16 cellular contexts compared by ENCODE assay signal in the genomic region with DNA sequence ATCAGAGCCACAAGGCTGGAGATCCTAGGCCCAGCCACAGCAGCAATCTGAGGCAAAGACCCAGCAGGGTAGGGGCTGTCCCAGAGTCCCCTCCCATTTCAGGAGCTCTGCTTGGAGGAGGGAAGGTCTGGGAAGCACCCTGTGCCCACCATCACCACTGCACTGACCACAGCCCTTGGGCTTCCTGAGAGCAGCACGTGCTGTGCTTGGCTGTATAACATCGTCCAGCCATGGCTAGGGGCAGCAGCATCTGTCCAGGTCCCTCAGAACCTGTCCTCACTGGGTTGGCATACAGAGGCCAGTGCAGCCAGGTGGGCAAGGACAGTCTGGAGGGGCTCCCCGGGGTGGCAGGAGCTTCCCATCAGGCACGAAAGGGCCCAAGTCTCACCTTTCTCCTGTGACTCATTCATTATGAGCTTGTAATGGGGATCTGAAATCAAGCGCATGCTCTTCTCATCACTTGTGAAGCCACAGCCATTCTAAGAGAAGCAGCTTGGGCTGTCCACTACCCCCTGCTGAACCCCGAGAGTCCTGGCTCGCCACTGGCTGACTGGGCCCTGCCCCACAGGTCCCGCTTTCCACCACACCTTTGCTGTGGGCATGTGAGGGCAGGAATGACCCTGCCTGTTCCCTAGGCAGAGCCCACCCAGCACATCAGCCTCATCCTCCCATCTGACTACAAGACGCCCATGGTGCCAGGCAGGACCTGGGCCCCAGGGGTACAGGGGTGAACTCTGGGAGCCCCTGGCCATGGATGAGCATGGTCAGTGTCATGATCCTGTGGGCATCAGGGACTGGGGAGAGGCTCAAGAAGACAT.
DNase-seq lines count a peak whose midpoint lies in the region; ATAC-seq and TF ChIP-seq lines count a peak whose summit lies in the region.
"Had no signal": no experiment of that assay in that cellular context is flagged by ENCODE, and none has a peak within 500 bp of the region (broad histone marks: within the 10 kb centered on the region; RNA-seq: fewer than 3 reads in every experiment).

No MANE protein-coding gene starts in this region.

- H3K4me3 Mint-ChIP-seq in activated naive CD4-positive, alpha-beta T cell treated with anti-CD3 and anti-CD28 coated beads, Interleukin-2, amount 10 ng/mL, durations not matched to agents 7 days and 5 days, result no peak overlapping the region
- H3K4me3 Mint-ChIP-seq in activated T-helper 17 cell treated with anti-CD3 and anti-CD28 coated beads, Interleukin-2, amount 50 U/mL, for 72 hours, result no peak overlapping the region
- no peak overlapping the region for H3K4me3 Mint-ChIP-seq in stimulated activated memory B cell treated with anti-CD40 and anti-IgM and Interleukin-4, amounts not matched to agents 10 μg/mL and 1 μg/mL and 100 μg/mL, for 72 hours
- no peak overlapping the region for H3K4me3 Mint-ChIP-seq in mesothelial cell of epicardium
- no peak overlapping the region for H3K4me3 Mint-ChIP-seq in stimulated activated naive CD8-positive, alpha-beta T cell treated with anti-CD3 and anti-CD28 coated beads, Interleukin-15, amount 100 ng/mL, for 72 hours

- H3K4me1 Mint-ChIP-seq in activated naive CD4-positive, alpha-beta T cell treated with anti-CD3 and anti-CD28 coated beads, Interleukin-2, amount 10 ng/mL, durations not matched to agents 7 days and 5 days, result no peaks in the 10 kb centered on the region
- no peaks in the 10 kb centered on the region for H3K4me1 Mint-ChIP-seq in activated T-helper 17 cell treated with anti-CD3 and anti-CD28 coated beads, Interleukin-2, amount 50 U/mL, for 72 hours
- H3K4me1 Mint-ChIP-seq in stimulated activated memory B cell treated with anti-CD40 and anti-IgM and Interleukin-4, amounts not matched to agents 10 μg/mL and 1 μg/mL and 100 μg/mL, for 72 hours, result no peaks in the 10 kb centered on the region
- no peaks in the 10 kb centered on the region for H3K4me1 Mint-ChIP-seq in mesothelial cell of epicardium
- peaks cover 17% of the 10 kb centered on the region for H3K4me1 Mint-ChIP-seq in stimulated activated naive CD8-positive, alpha-beta T cell treated with anti-CD3 and anti-CD28 coated beads, Interleukin-15, amount 100 ng/mL, for 72 hours

- ATAC-seq in activated naive CD4-positive, alpha-beta T cell treated with anti-CD3 and anti-CD28 coated beads, Interleukin-2, amount 50 U/mL, for 72 hours, result peak; percentile 10 to 17
- no peak for ATAC-seq in activated T-helper 17 cell treated with anti-CD3 and anti-CD28 coated beads, Interleukin-2, amount 50 U/mL, for 72 hours (replicated peaks)
- peak; percentile 4 for ATAC-seq in stimulated activated memory B cell treated with anti-CD40 and anti-IgM and Interleukin-4, amounts not matched to agents 10 μg/mL and 1 μg/mL and 100 μg/mL, for 72 hours
- no peak for ATAC-seq in HG03432 (IDR thresholded peaks at IDR 0.05; ENCODE audit: unreplicated experiment)
- no peak for ATAC-seq in stimulated activated naive CD8-positive, alpha-beta T cell treated with anti-CD3 and anti-CD28 coated beads, Interleukin-15, amount 100 ng/mL, for 72 hours

- DNase-seq in activated naive CD4-positive, alpha-beta T cell treated with anti-CD3 and anti-CD28 coated beads, Interleukin-2, amount 50 U/mL, for 72 hours (ENCODE audit: low spot score in 2 of 2), result no peak
- no peak for DNase-seq in activated naive CD4-positive, alpha-beta T cell treated with anti-CD3 and anti-CD28 coated beads, Interleukin-2, amount 10 ng/mL, durations not matched to agents 7 days and 5 days
- peak; percentile 53 for DNase-seq in islet precursor cell
- DNase-seq in mesothelial cell of epicardium (ENCODE audit: low spot score in 2 of 2, unreplicated experiment in 2 of 2), result no peak
- DNase-seq in stimulated activated naive CD8-positive, alpha-beta T cell treated with anti-CD3 and anti-CD28 coated beads, Interleukin-15, amount 100 ng/mL, for 72 hours, result no peak
- DNase-seq: COR-L47, H7, MV-4-11, NCI-H1417, NCI-H2029 treated with DMSO at 0.1 percent for 48 hours, NCI-H2171 treated with DMSO at 0.1 percent for 48 hours, NCI-H446 treated with DMSO at 0.1 percent for 48 hours, NCI-H748 treated with DMSO at 0.1 percent for 48 hours had no signal

- H3K36me3 Mint-ChIP-seq in activated naive CD4-positive, alpha-beta T cell treated with anti-CD3 and anti-CD28 coated beads, Interleukin-2, amount 50 U/mL, for 72 hours, result no peaks in the 10 kb centered on the region
- peaks cover 5% of the 10 kb centered on the region for H3K36me3 Mint-ChIP-seq in activated naive CD4-positive, alpha-beta T cell treated with anti-CD3 and anti-CD28 coated beads, Interleukin-2, amount 10 ng/mL, durations not matched to agents 7 days and 5 days
- peaks cover 20% of the 10 kb centered on the region for H3K36me3 Mint-ChIP-seq in activated T-helper 17 cell treated with anti-CD3 and anti-CD28 coated beads, Interleukin-2, amount 50 U/mL, for 72 hours (ENCODE audit: low read depth)
- peaks cover 19% of the 10 kb centered on the region for H3K36me3 Mint-ChIP-seq in stimulated activated memory B cell treated with anti-CD40 and anti-IgM and Interleukin-4, amounts not matched to agents 10 μg/mL and 1 μg/mL and 100 μg/mL, for 72 hours
- H3K36me3 Mint-ChIP-seq in mesothelial cell of epicardium, result no peaks in the 10 kb centered on the region

- CTCF ChIA-PET in activated naive CD4-positive, alpha-beta T cell treated with anti-CD3 and anti-CD28 coated beads, Interleukin-2, amount 10 ng/mL, durations not matched to agents 7 days and 5 days (lab: Charles Lee), result no interaction called here

- H3K27me3 Mint-ChIP-seq in activated naive CD4-positive, alpha-beta T cell treated with anti-CD3 and anti-CD28 coated beads, Interleukin-2, amount 10 ng/mL, durations not matched to agents 7 days and 5 days, result peaks cover 27% of the 10 kb centered on the region
- H3K27me3 Mint-ChIP-seq in activated T-helper 17 cell treated with anti-CD3 and anti-CD28 coated beads, Interleukin-2, amount 50 U/mL, for 72 hours, result no peaks in the 10 kb centered on the region
- H3K27me3 Mint-ChIP-seq in stimulated activated memory B cell treated with anti-CD40 and anti-IgM and Interleukin-4, amounts not matched to agents 10 μg/mL and 1 μg/mL and 100 μg/mL, for 72 hours, result no peaks in the 10 kb centered on the region
- H3K27me3 Mint-ChIP-seq in mesothelial cell of epicardium (ENCODE audit: low read depth), result no peaks in the 10 kb centered on the region
- no peaks in the 10 kb centered on the region for H3K27me3 Mint-ChIP-seq in stimulated activated naive CD8-positive, alpha-beta T cell treated with anti-CD3 and anti-CD28 coated beads, Interleukin-15, amount 100 ng/mL, for 72 hours

- H3K27ac Mint-ChIP-seq in activated naive CD4-positive, alpha-beta T cell treated with anti-CD3 and anti-CD28 coated beads, Interleukin-2, amount 50 U/mL, for 72 hours, result peak overlapping the region; percentile 35 to 75
- no peak overlapping the region for H3K27ac Mint-ChIP-seq in activated naive CD4-positive, alpha-beta T cell treated with anti-CD3 and anti-CD28 coated beads, Interleukin-2, amount 10 ng/mL, durations not matched to agents 7 days and 5 days
- peak overlapping the region; percentile 75 for H3K27ac Mint-ChIP-seq in activated T-helper 17 cell treated with anti-CD3 and anti-CD28 coated beads, Interleukin-2, amount 50 U/mL, for 72 hours
- no peak overlapping the region for H3K27ac Mint-ChIP-seq in stimulated activated memory B cell treated with anti-CD40 and anti-IgM and Interleukin-4, amounts not matched to agents 10 μg/mL and 1 μg/mL and 100 μg/mL, for 72 hours
- H3K27ac Mint-ChIP-seq in mesothelial cell of epicardium, result no peak overlapping the region
- peak overlapping the region in 1 of 2 donors; percentile 38 for H3K27ac Mint-ChIP-seq in stimulated activated naive CD8-positive, alpha-beta T cell treated with anti-CD3 and anti-CD28 coated beads, Interleukin-15, amount 100 ng/mL, for 72 hours

- TF ChIP-seq CTCF in mesothelial cell of epicardium (IDR thresholded peaks at IDR 0.05; ENCODE audit: unreplicated experiment), result no peak

- H3K9me3 Mint-ChIP-seq in activated naive CD4-positive, alpha-beta T cell treated with anti-CD3 and anti-CD28 coated beads, Interleukin-2, amount 50 U/mL, for 72 hours, result no peaks in the 10 kb centered on the region
- H3K9me3 Mint-ChIP-seq in activated naive CD4-positive, alpha-beta T cell treated with anti-CD3 and anti-CD28 coated beads, Interleukin-2, amount 10 ng/mL, durations not matched to agents 7 days and 5 days, result no peaks in the 10 kb centered on the region
- H3K9me3 Mint-ChIP-seq in activated T-helper 17 cell treated with anti-CD3 and anti-CD28 coated beads, Interleukin-2, amount 50 U/mL, for 72 hours, result no peaks in the 10 kb centered on the region
- no peaks in the 10 kb centered on the region for H3K9me3 Mint-ChIP-seq in stimulated activated memory B cell treated with anti-CD40 and anti-IgM and Interleukin-4, amounts not matched to agents 10 μg/mL and 1 μg/mL and 100 μg/mL, for 72 hours
- H3K9me3 Mint-ChIP-seq in mesothelial cell of epicardium, result no peaks in the 10 kb centered on the region
- no peaks in the 10 kb centered on the region for H3K9me3 Mint-ChIP-seq in stimulated activated naive CD8-positive, alpha-beta T cell treated with anti-CD3 and anti-CD28 coated beads, Interleukin-15, amount 100 ng/mL, for 72 hours

Comparison
In these comparisons a context has a peak if more than half of its experiments do, and no peak if none do; other contexts are left out.
1. H3K27ac Mint-ChIP-seq: peak in activated naive CD4-positive, alpha-beta T cell treated with anti-CD3 and anti-CD28 coated beads, Interleukin-2, amount 50 U/mL, for 72 hours (2 of 2) and activated T-helper 17 cell treated with anti-CD3 and anti-CD28 coated beads, Interleukin-2, amount 50 U/mL, for 72 hours (single experiment); none in activated naive CD4-positive, alpha-beta T cell treated with anti-CD3 and anti-CD28 coated beads, Interleukin-2, amount 10 ng/mL, durations not matched to agents 7 days and 5 days (single experiment), stimulated activated memory B cell treated with anti-CD40 and anti-IgM and Interleukin-4, amounts not matched to agents 10 μg/mL and 1 μg/mL and 100 μg/mL, for 72 hours (single experiment) and mesothelial cell of epicardium (single experiment).
2. ATAC-seq: peak in activated naive CD4-positive, alpha-beta T cell treated with anti-CD3 and anti-CD28 coated beads, Interleukin-2, amount 50 U/mL, for 72 hours (2 of 2) and stimulated activated memory B cell treated with anti-CD40 and anti-IgM and Interleukin-4, amounts not matched to agents 10 μg/mL and 1 μg/mL and 100 μg/mL, for 72 hours (single experiment); none in activated T-helper 17 cell treated with anti-CD3 and anti-CD28 coated beads, Interleukin-2, amount 50 U/mL, for 72 hours (single experiment), HG03432 (single experiment) and stimulated activated naive CD8-positive, alpha-beta T cell treated with anti-CD3 and anti-CD28 coated beads, Interleukin-15, amount 100 ng/mL, for 72 hours (single experiment).